Comparison of ENCODE assay signal across 16 cellular contexts in genomic region chr5:40694433-40694832, GRCh38. TPM values are rescaled to one million over a fixed set of nuclear protein-coding genes. Genes with fewer than 3 reads are reported as not detected.
DNase-seq lines count a peak whose midpoint lies in the region; ATAC-seq and TF ChIP-seq lines count a peak whose summit lies in the region.
"Had no signal": no experiment of that assay in that cellular context is flagged by ENCODE, and none has a peak within 500 bp of the region (broad histone marks: within the 10 kb centered on the region; RNA-seq: fewer than 3 reads in every experiment).

No MANE protein-coding gene starts in this region.

- H3K27ac ChIP-seq in HEK293 (ENCODE audit: extremely low read depth, low read depth, low read length) = no peak overlapping the region
- H3K27ac ChIP-seq in effector memory CD4-positive, alpha-beta T cell (ENCODE audit: insufficient read depth, low read length, poor library complexity, severe bottlenecking) = no peak overlapping the region

- no peaks in the 10 kb centered on the region for H3K4me1 ChIP-seq in HEK293 (ENCODE audit: control insufficient read depth, insufficient read depth, low read length)
- H3K4me1 ChIP-seq in effector memory CD4-positive, alpha-beta T cell (ENCODE audit: control insufficient read depth, insufficient read depth, low read length, poor library complexity, severe bottlenecking) = peaks cover 14% of the 10 kb centered on the region

- POLR2A ChIA-PET in HEK293 (lab: Yijun Ruan, JAX) = interaction anchor here (1.1 kb wide), 1 partner anchor 14 kb away, joined by 3 read pairs; no protein-coding TSS in a partner anchor

- peaks cover 10 to 11% of the 10 kb centered on the region in 2 experiments for H3K36me3 ChIP-seq in HEK293 (ENCODE audit: control insufficient read depth in 2 of 2, insufficient read depth in 1 of 2, low read length in 2 of 2)
- peaks cover 60% of the 10 kb centered on the region for H3K36me3 ChIP-seq in effector memory CD4-positive, alpha-beta T cell (ENCODE audit: control insufficient read depth, insufficient read depth, low read length)

- H3K27ac Mint-ChIP-seq in activated T-cell treated with anti-CD3 and anti-CD28 coated beads, Interleukin-2, amount 50 U/mL, for 72 hours = peak overlapping the region; percentile 44
- H3K27ac Mint-ChIP-seq in activated T-cell treated with anti-CD3 and anti-CD28 coated beads, Interleukin-2, amount 50 U/mL, for 24 hours = no peak overlapping the region
- H3K27ac Mint-ChIP-seq in natural killer cell = peak overlapping the region; percentile 69 to 83
- H3K27ac Mint-ChIP-seq: B cell, GM23338 had no signal

- CTCF ChIA-PET in HEK293 (lab: Yijun Ruan, JAX) = interaction anchor here (1.0 to 1.3 kb wide), 2 partner anchors 8 to 185 kb away, joined by 3 to 6 read pairs; no protein-coding TSS in a partner anchor

- H3K4me1 Mint-ChIP-seq in activated T-cell treated with anti-CD3 and anti-CD28 coated beads, Interleukin-2, amount 50 U/mL, for 72 hours (ENCODE audit: low read depth) = peaks cover 37% of the 10 kb centered on the region
- H3K4me1 Mint-ChIP-seq in activated T-cell treated with anti-CD3 and anti-CD28 coated beads, Interleukin-2, amount 50 U/mL, for 24 hours (ENCODE audit: low read depth) = peaks cover 37% of the 10 kb centered on the region
- H3K4me1 Mint-ChIP-seq in natural killer cell = peaks cover 47 to 48% of the 10 kb centered on the region in 2 donors
- H3K4me1 Mint-ChIP-seq: GM23338 had no signal

- TF ChIP-seq CTCF in HEK293 (tag by site-specific recombination; IDR thresholded peaks at IDR 0.05) (no peak), epithelial cell of esophagus (IDR thresholded peaks at IDR 0.05; ENCODE audit: insufficient read depth, low read depth, low read length, missing control alignments) (no peak), natural killer cell (IDR thresholded peaks at IDR 0.05) (no peak)

- ATAC-seq in activated T-cell treated with anti-CD3 and anti-CD28 coated beads, Interleukin-2, amount 50 U/mL, for 72 hours (replicated peaks in 1 of 2) = no peak
- no peak for ATAC-seq in natural killer cell
- ATAC-seq: GM23338 had no signal

- peaks cover 0 to 2% of the 10 kb centered on the region in 2 donors for H3K9me3 Mint-ChIP-seq in activated T-cell treated with anti-CD3 and anti-CD28 coated beads, Interleukin-2, amount 50 U/mL, for 72 hours
- H3K9me3 Mint-ChIP-seq in activated T-cell treated with anti-CD3 and anti-CD28 coated beads, Interleukin-2, amount 50 U/mL, for 24 hours = no peaks in the 10 kb centered on the region
- peaks cover 0 to 3% of the 10 kb centered on the region in 2 donors for H3K9me3 Mint-ChIP-seq in natural killer cell
- H3K9me3 Mint-ChIP-seq: GM23338 had no signal

- no peaks in the 10 kb centered on the region for H3K9me3 ChIP-seq in HEK293 (ENCODE audit: control insufficient read depth, insufficient read depth, low read depth, low read length)
- no peaks in the 10 kb centered on the region for H3K9me3 ChIP-seq in effector memory CD4-positive, alpha-beta T cell (ENCODE audit: control insufficient read depth, low read length)

- H3K4me3 Mint-ChIP-seq in activated T-cell treated with anti-CD3 and anti-CD28 coated beads, Interleukin-2, amount 50 U/mL, for 72 hours = no peak overlapping the region
- H3K4me3 Mint-ChIP-seq in activated T-cell treated with anti-CD3 and anti-CD28 coated beads, Interleukin-2, amount 50 U/mL, for 24 hours = no peak overlapping the region
- no peak overlapping the region for H3K4me3 Mint-ChIP-seq in natural killer cell
- H3K4me3 Mint-ChIP-seq: B cell; CD4-positive, alpha-beta memory T cell; GM23338 had no signal

- intact Hi-C loops in natural killer cell (cut with micrococcal nuclease) = no loop called here

- no peaks in the 10 kb centered on the region for H3K27me3 ChIP-seq in effector memory CD4-positive, alpha-beta T cell (replicated peaks; ENCODE audit: control insufficient read depth, insufficient read depth, low read length, poor library complexity, severe bottlenecking)

- no peak for DNase-seq in activated T-cell treated with anti-CD3 and anti-CD28 coated beads, Interleukin-2, amount 50 U/mL, for 72 hours
- no peak for DNase-seq in activated T-cell treated with anti-CD3 and anti-CD28 coated beads, Interleukin-2, amount 50 U/mL, for 24 hours
- DNase-seq in epithelial cell of esophagus (ENCODE audit: low read depth) (peak; percentile 50), natural killer cell (no peak), islet precursor cell (no peak)
- no peak for DNase-seq in effector memory CD4-positive, alpha-beta T cell
- DNase-seq: C1 segment of cervical spinal cord; CD4-positive, alpha-beta memory T cell; COR-L47; DMS153; DMS79 treated with DMSO at 0.1 percent for 48 hours; GDM1; H7 had no signal

- H3K4me3 ChIP-seq in HEK293 (ENCODE audit: low read depth, low read length) (no peak overlapping the region), epithelial cell of esophagus (ENCODE audit: low read length) (no peak overlapping the region)
- H3K4me3 ChIP-seq in effector memory CD4-positive, alpha-beta T cell (ENCODE audit: insufficient read depth, low read depth, low read length, poor library complexity, severe bottlenecking) = no peak overlapping the region
- H3K4me3 ChIP-seq: GM23338 had no signal

- H3K36me3 Mint-ChIP-seq in activated T-cell treated with anti-CD3 and anti-CD28 coated beads, Interleukin-2, amount 50 U/mL, for 72 hours (ENCODE audit: insufficient read depth in 2 of 2) = peaks cover 18 to 46% of the 10 kb centered on the region in 2 donors
- H3K36me3 Mint-ChIP-seq in activated T-cell treated with anti-CD3 and anti-CD28 coated beads, Interleukin-2, amount 50 U/mL, for 24 hours (ENCODE audit: low read depth) = peaks cover 83% of the 10 kb centered on the region
- H3K36me3 Mint-ChIP-seq in natural killer cell = peaks cover 33% of the 10 kb centered on the region

- H3K27me3 Mint-ChIP-seq in activated T-cell treated with anti-CD3 and anti-CD28 coated beads, Interleukin-2, amount 50 U/mL, for 72 hours (ENCODE audit: low read depth) = no peaks in the 10 kb centered on the region
- H3K27me3 Mint-ChIP-seq in activated T-cell treated with anti-CD3 and anti-CD28 coated beads, Interleukin-2, amount 50 U/mL, for 24 hours = no peaks in the 10 kb centered on the region
- no peaks in the 10 kb centered on the region for H3K27me3 Mint-ChIP-seq in natural killer cell (ENCODE audit: low read depth in 2 of 2)
- H3K27me3 Mint-ChIP-seq: B cell; CD4-positive, alpha-beta memory T cell had no signal

TF ChIP-seq in HEK293, 187 proteins besides CTCF, POLR2A, EP300 and RAD21:
- TF ChIP-seq ZNF280C (tag by site-specific recombination; IDR thresholded peaks at IDR 0.05) (no peak), ZNF548 (tag by site-specific recombination; IDR thresholded peaks at IDR 0.05) (peak; percentile 78)
TF ChIP-seq in HEK293: peak in this region for 1.

RNA-seq across cellular contexts. Expression of gene PTGER4, which starts 14.7 kb away (rescaled TPM):
- total RNA-seq in activated T-cell treated with anti-CD3 and anti-CD28 coated beads, Interleukin-2, amount 50 U/mL, for 72 hours = 10 to 100 TPM; 42.3 to 59.5 TPM
- total RNA-seq in natural killer cell = 100 to 1,000 TPM; 112 to 126 (median 117) TPM
